8 cellular contexts compared by ENCODE assay signal in genomic region chr22:37492428-37493344, GRCh38. TPM values are rescaled to one million over a fixed set of nuclear protein-coding genes. Genes with fewer than 3 reads are reported as not detected.
DNase-seq lines count a peak whose midpoint lies in the region; ATAC-seq and TF ChIP-seq lines count a peak whose summit lies in the region.

No MANE protein-coding gene starts in this region.

- H3K36me3 Mint-ChIP-seq in T-helper 17 cell (ENCODE audit: low read depth): no peaks in the 10 kb centered on the region
- H3K36me3 Mint-ChIP-seq in brain: no peaks in the 10 kb centered on the region

- H3K4me3 ChIP-seq in AG10803 (ENCODE audit: low read length): no peak overlapping the region
- H3K4me3 ChIP-seq in H7 (ENCODE audit: insufficient read depth, low read depth, low read length): no peak overlapping the region

- H3K9me3 ChIP-seq in T-helper 17 cell (ENCODE audit: control insufficient read depth, low read length, poor library complexity, severe bottlenecking): no peaks in the 10 kb centered on the region

- TF ChIP-seq CTCF in AG10803 (conservative IDR thresholded peaks at IDR 0.05; ENCODE audit: low read length) (peak; percentile 57), brain (conservative IDR thresholded peaks at IDR 0.05) (peak in 1 of 2 experiments; percentile 39)

- no peaks in the 10 kb centered on the region for H3K27me3 ChIP-seq in H7 (ENCODE audit: control insufficient read depth, insufficient read depth, low read length)

- no peaks in the 10 kb centered on the region; the same call in 1 of the 2 replicates for H3K36me3 ChIP-seq in H7 (replicated peaks; ENCODE audit: control insufficient read depth, insufficient read depth, low read length)

- H3K4me1 Mint-ChIP-seq in T-helper 17 cell (peaks cover 36% of the 10 kb centered on the region), brain (peaks cover 51% of the 10 kb centered on the region)

- peak; percentile 60 for DNase-seq in AG10803 (ENCODE audit: low read depth)
- peak; percentile 93 for DNase-seq in H7
- peak in 2 of 3 donors; percentile 24 to 53 for DNase-seq in T-helper 17 cell
- peak; percentile 52 for DNase-seq in myocyte (ENCODE audit: low read depth)
- DNase-seq in DMS153 treated with DMSO at 0.1 percent for 48 hours (lab: John Stamatoyannopoulos, UW; ENCODE audit: unreplicated experiment): no peak

- no peak overlapping the region for H3K4me3 Mint-ChIP-seq in T-helper 17 cell
- H3K4me3 Mint-ChIP-seq in brain: no peak overlapping the region

- H3K9me3 Mint-ChIP-seq in brain: peaks cover 0 to 3% (median 0%) of the 10 kb centered on the region in 5 experiments

- ATAC-seq in T-helper 17 cell: peak; percentile 89
- no peak for ATAC-seq in GM19463 (IDR thresholded peaks at IDR 0.05; ENCODE audit: unreplicated experiment)
- no peak for ATAC-seq in HG03521 (IDR thresholded peaks at IDR 0.05; ENCODE audit: unreplicated experiment)

- peak overlapping the region; percentile 61 for H3K27ac Mint-ChIP-seq in T-helper 17 cell
- H3K27ac Mint-ChIP-seq in brain: peak overlapping the region in 4 of 5 experiments; percentile 51 to 89 (median 74)

- H3K27me3 Mint-ChIP-seq in T-helper 17 cell (peaks cover 5% of the 10 kb centered on the region), brain (no peaks in the 10 kb centered on the region)

RNA-seq across cellular contexts. Expression of gene MFNG, which starts 6.5 kb away (rescaled TPM):
- total RNA-seq in H7 (2014; rRNA removed; shearing (Covaris generic)): 1.3 and 5.1 TPM in 2 replicates
- total RNA-seq in T-helper 17 cell (100 to 1,000 TPM; 139 to 150 TPM), myocyte (0.51 and 0.68 TPM in 2 replicates)
- 6.8 TPM for polyA plus RNA-seq in brain (ENCODE audit: insufficient read depth, low read depth, low replicate concordance)
- not detected for polyA plus RNA-seq in myocyte (2012)

RNA-seq across cellular contexts. Expression of gene CARD10, which starts 26.5 kb away (rescaled TPM):
- 16.5 and 18.4 TPM in 2 replicates for total RNA-seq in H7 (2014; rRNA removed; shearing (Covaris generic))
- under 1 TPM; 0.12 to 0.31 TPM for total RNA-seq in T-helper 17 cell
- polyA plus RNA-seq in brain (ENCODE audit: insufficient read depth, low read depth, low replicate concordance): 3.7 TPM
- 5.7 and 7.3 TPM in 2 replicates for total RNA-seq in myocyte
- polyA plus RNA-seq in myocyte (2012): 1.4 TPM

Comparison
In these comparisons a context has a peak if more than half of its experiments do, and no peak if none do; other contexts are left out.
1. RNA of gene MFNG, which starts 6.5 kb away (total RNA-seq): 139 to 150 TPM in T-helper 17 cell; 1.3 to 5.1 TPM in H7 and 0.51 to 0.68 TPM in myocyte; every median in the first group is over 10 times any median in the second.